ENCODE assay signal across 12 cellular contexts in genomic region chr3:152236741-152237140, GRCh38. TPM values are rescaled to one million over a fixed set of nuclear protein-coding genes. Genes with fewer than 3 reads are reported as not detected.
A peak's percentile ranks its signal among the peaks of the same experiment; 100 is the strongest.
DNase-seq lines count a peak whose midpoint lies in the region; ATAC-seq, FAIRE-seq and TF ChIP-seq lines count a peak whose summit lies in the region.
"Had no signal": no experiment of that assay in that cellular context is flagged by ENCODE, and none has a peak within 500 bp of the region (broad histone marks: within the 10 kb centered on the region; RNA-seq: fewer than 3 reads in every experiment).

No MANE protein-coding gene starts in this region.

- no peak for TF ChIP-seq RAD21 in GM12878 (IDR thresholded peaks at IDR 0.05; ENCODE audit: insufficient read depth, low read depth, low read length)

- RAD21 ChIA-PET in GM12878 (lab: Charles Lee; ENCODE audit: unreplicated experiment): interaction anchor here (1.5 kb wide), 1 partner anchor 165 kb away, joined by 4 read pairs; no protein-coding TSS in a partner anchor

- no peaks in the 10 kb centered on the region for H3K27me3 Mint-ChIP-seq in stimulated activated naive CD8-positive, alpha-beta T cell treated with anti-CD3 and anti-CD28 coated beads, Interleukin-15, Interleukin-2, amounts not matched to agents 100 ng/mL and 50 ng/mL, for 24 hours

- CTCF ChIA-PET in GM12878 (lab: Yijun Ruan, JAX): interaction anchor here (0.6 to 1.4 kb wide), 3 partner anchors 12 to 204 kb away, joined by 3 to 4 read pairs (median 3); no protein-coding TSS in a partner anchor

- no peaks in the 10 kb centered on the region for H4K20me1 ChIP-seq in GM12878 (ENCODE audit: control insufficient read depth, insufficient read depth)

- no peak overlapping the region for H3K4me3 ChIP-seq in GM12878

- no peak for DNase-seq in stimulated activated naive CD8-positive, alpha-beta T cell treated with anti-CD3 and anti-CD28 coated beads, Interleukin-15, Interleukin-2, amounts not matched to agents 100 U/mL and 50 U/mL, for 24 hours
- peak; percentile 72 to 96 for DNase-seq in NOMO-1 (lab: John Stamatoyannopoulos, UW; ENCODE audit: unreplicated experiment in 2 of 2)
- no peak for DNase-seq in GM12878 (ENCODE audit: low read depth, low spot score)
- no peak for DNase-seq in COR-L47 (lab: John Stamatoyannopoulos, UW)
- no peak for DNase-seq in HPDE6-E6E7 (ENCODE audit: extremely low spot score)
- no peak for DNase-seq in activated CD8-positive, alpha-beta memory T cell treated with anti-CD3 and anti-CD28 coated beads, Interleukin-2, amount 50 U/mL, for 4 hours
- DNase-seq: effector CD8-positive, alpha-beta T cell had no signal

- no peak overlapping the region for H2AFZ ChIP-seq in GM12878 (ENCODE audit: control insufficient read depth, low read depth, low read length)

- peaks cover 5% of the 10 kb centered on the region for H3K9me3 Mint-ChIP-seq in stimulated activated naive CD8-positive, alpha-beta T cell treated with anti-CD3 and anti-CD28 coated beads, Interleukin-15, Interleukin-2, amounts not matched to agents 100 ng/mL and 50 ng/mL, for 24 hours

- TF ChIP-seq CTCF in GM12878 (IDR thresholded peaks at IDR 0.05 in 2 of 3, conservative IDR thresholded peaks at IDR 0.05 in 1 of 3; ENCODE audit: control insufficient read depth in 2 of 3, extremely low read depth in 1 of 3, insufficient read depth in 1 of 3, low read depth in 3 of 3, low read length in 3 of 3): no peak

- H3K79me2 ChIP-seq in GM12878 (ENCODE audit: control insufficient read depth, insufficient read depth, low read length): no peaks in the 10 kb centered on the region

- peaks cover 2% of the 10 kb centered on the region for H3K9me3 ChIP-seq in GM12878 (replicated peaks; ENCODE audit: control insufficient read depth, insufficient read depth, low read length)

- SMC1A ChIA-PET in GM12878 (lab: Charles Lee; ENCODE audit: uncharacterized antibody, unreplicated experiment): interaction anchor here (1.0 to 1.9 kb wide), 9 partner anchors 9 to 207 kb away, joined by 3 to 5 read pairs (median 4); no protein-coding TSS in a partner anchor

- H3K4me1 ChIP-seq in GM12878 (ENCODE audit: control insufficient read depth, insufficient read depth, low read length): peaks cover 12% of the 10 kb centered on the region

- peak overlapping the region; percentile 93 for H3K27ac Mint-ChIP-seq in stimulated activated naive CD8-positive, alpha-beta T cell treated with anti-CD3 and anti-CD28 coated beads, Interleukin-15, Interleukin-2, amounts not matched to agents 100 ng/mL and 50 ng/mL, for 24 hours

- no peak overlapping the region for H3K4me2 ChIP-seq in GM12878 (ENCODE audit: control insufficient read depth, insufficient read depth)

- no peak for TF ChIP-seq EP300 in GM12878 (IDR thresholded peaks at IDR 0.05; ENCODE audit: borderline replicate concordance in 1 of 2, control insufficient read depth in 1 of 2, low read depth in 2 of 2, low read length in 2 of 2)

- 96% methylated on average over 1 of the region's 1 CpG for WGBS in GM12878 (ENCODE audit: insufficient coverage, insufficient replicate concordance, low lambda C conversion rate, missing lambda C conversion rate)

- BruUV-seq in GM12878 (replicated peaks; lab: Mats Ljungman, UMichigan): no TSS peak

- H3K36me3 Mint-ChIP-seq in stimulated activated naive CD8-positive, alpha-beta T cell treated with anti-CD3 and anti-CD28 coated beads, Interleukin-15, Interleukin-2, amounts not matched to agents 100 ng/mL and 50 ng/mL, for 24 hours (ENCODE audit: low read depth): peaks cover 11% of the 10 kb centered on the region

- in situ Hi-C loops in GM12878 (cut with MboI): no loop called here

- FAIRE-seq in GM12878 (lab: Jason Lieb, UNC): peak; percentile 27
- FAIRE-seq: GM12892 had no signal

- H3K27me3 ChIP-seq in GM12878 (replicated peaks in 1 of 2; ENCODE audit: control insufficient read depth in 2 of 2, insufficient read depth in 2 of 2, low read length in 1 of 2): no peaks in the 10 kb centered on the region

- no peak overlapping the region for H3K9ac ChIP-seq in GM12878 (ENCODE audit: control insufficient read depth, insufficient read depth, low read length)

- H3K4me3 Mint-ChIP-seq in stimulated activated naive CD8-positive, alpha-beta T cell treated with anti-CD3 and anti-CD28 coated beads, Interleukin-15, Interleukin-2, amounts not matched to agents 100 ng/mL and 50 ng/mL, for 24 hours: peak overlapping the region; percentile 74
- H3K4me3 Mint-ChIP-seq: neural crest cell had no signal

- TF ChIP-seq POLR2A in GM12878 (IDR thresholded peaks at IDR 0.05; ENCODE audit: low read depth, low read length): no peak

- H3K36me3 ChIP-seq in GM12878 (ENCODE audit: control insufficient read depth in 2 of 2, insufficient read depth in 2 of 2, low read length in 1 of 2): no peaks in the 10 kb centered on the region

- peaks cover 89% of the 10 kb centered on the region for H3K4me1 Mint-ChIP-seq in stimulated activated naive CD8-positive, alpha-beta T cell treated with anti-CD3 and anti-CD28 coated beads, Interleukin-15, Interleukin-2, amounts not matched to agents 100 ng/mL and 50 ng/mL, for 24 hours (ENCODE audit: low read depth)

- no peak for ATAC-seq in stimulated activated naive CD8-positive, alpha-beta T cell treated with anti-CD3 and anti-CD28 coated beads, Interleukin-15, Interleukin-2, amounts not matched to agents 100 U/mL and 50 U/mL, for 24 hours
- ATAC-seq in GM12878 (peak; percentile 55), GM18517 (IDR thresholded peaks at IDR 0.05; ENCODE audit: unreplicated experiment) (no peak)

- POLR2A ChIA-PET in GM12878 (lab: Charles Lee): no interaction called here

- no peak overlapping the region for H3K27ac ChIP-seq in GM12878 (ENCODE audit: control insufficient read depth, insufficient read depth)
- H3K27ac ChIP-seq: C4-2B had no signal

- intact Hi-C loops in GM12878 (cut with micrococcal nuclease; ENCODE audit: unreplicated experiment): no loop called here

TF ChIP-seq in GM12878, 131 proteins besides CTCF, POLR2A, EP300 and RAD21:
- TF ChIP-seq, protein P1, sequence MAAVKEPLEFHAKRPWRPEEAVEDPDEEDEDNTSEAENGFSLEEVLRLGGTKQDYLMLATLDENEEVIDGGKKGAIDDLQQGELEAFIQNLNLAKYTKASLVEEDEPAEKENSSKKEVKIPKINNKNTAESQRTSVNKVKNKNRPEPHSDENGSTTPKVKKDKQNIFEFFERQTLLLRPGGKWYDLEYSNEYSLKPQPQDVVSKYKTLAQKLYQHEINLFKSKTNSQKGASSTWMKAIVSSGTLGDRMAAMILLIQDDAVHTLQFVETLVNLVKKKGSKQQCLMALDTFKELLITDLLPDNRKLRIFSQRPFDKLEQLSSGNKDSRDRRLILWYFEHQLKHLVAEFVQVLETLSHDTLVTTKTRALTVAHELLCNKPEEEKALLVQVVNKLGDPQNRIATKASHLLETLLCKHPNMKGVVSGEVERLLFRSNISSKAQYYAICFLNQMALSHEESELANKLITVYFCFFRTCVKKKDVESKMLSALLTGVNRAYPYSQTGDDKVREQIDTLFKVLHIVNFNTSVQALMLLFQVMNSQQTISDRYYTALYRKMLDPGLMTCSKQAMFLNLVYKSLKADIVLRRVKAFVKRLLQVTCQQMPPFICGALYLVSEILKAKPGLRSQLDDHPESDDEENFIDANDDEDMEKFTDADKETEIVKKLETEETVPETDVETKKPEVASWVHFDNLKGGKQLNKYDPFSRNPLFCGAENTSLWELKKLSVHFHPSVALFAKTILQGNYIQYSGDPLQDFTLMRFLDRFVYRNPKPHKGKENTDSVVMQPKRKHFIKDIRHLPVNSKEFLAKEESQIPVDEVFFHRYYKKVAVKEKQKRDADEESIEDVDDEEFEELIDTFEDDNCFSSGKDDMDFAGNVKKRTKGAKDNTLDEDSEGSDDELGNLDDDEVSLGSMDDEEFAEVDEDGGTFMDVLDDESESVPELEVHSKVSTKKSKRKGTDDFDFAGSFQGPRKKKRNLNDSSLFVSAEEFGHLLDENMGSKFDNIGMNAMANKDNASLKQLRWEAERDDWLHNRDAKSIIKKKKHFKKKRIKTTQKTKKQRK (IDR thresholded peaks at IDR 0.05; ENCODE audit: low read depth, low read length): no peak
- TF ChIP-seq ATF7 (IDR thresholded peaks at IDR 0.05; ENCODE audit: low read depth): peak; percentile 93
- peak; percentile 66 for TF ChIP-seq SPI1 (IDR thresholded peaks at IDR 0.05; ENCODE audit: borderline replicate concordance, insufficient read depth, low read depth, low read length)

RNA-seq across cellular contexts. Expression of gene MBNL1, which starts 32.0 kb away (rescaled TPM):
- total RNA-seq in GM12878 (2013; cell fraction: nucleolus; rRNA removed): 485 and 489 TPM in 2 replicates
- total RNA-seq in GM12878 (2014; rRNA removed) (337 and 351 TPM in 2 replicates), GM12878 (2014; rRNA removed; fragmentation: Illumina TruSeq; extraction: Trizol) (218 TPM in 2 replicates), GM12878 (2021) (239 and 247 TPM in 2 replicates)
- polyA plus RNA-seq in GM12878 (2011; ENCODE audit: low read depth): 64.8 TPM
- polyA plus RNA-seq in GM12878 (2011; rRNA removed) (80.9 and 82.1 TPM in 2 replicates), GM12878 (2014; fragmentation: Illumina TruSeq; extraction: Trizol) (200 and 216 TPM in 2 replicates), GM12878 (2014; fragmentation: Nextera tagmentation; extraction: Ambion mirVana) (10 to 100 TPM; 59.6 to 73.3 TPM), GM12878 (2014; rRNA removed) (132 and 143 TPM in 2 replicates), GM12878 (2016; fragmentation: Nextera tagmentation; extraction: Ambion mirVana) (100 to 1,000 TPM; 141 to 146 TPM)
- polyA plus RNA-seq in GM12878 (2011; cell fraction: cytosol; rRNA removed): 104 and 129 TPM in 2 replicates
- polyA plus RNA-seq in GM12878 (2011; cell fraction: nucleus; rRNA removed): 52.1 and 62.2 TPM in 2 replicates
- polyA plus RNA-seq in GM12878 (2012): 94.4 and 94.6 TPM in 2 replicates
- 286 and 329 TPM in 2 replicates for polyA minus RNA-seq in GM12878 (2011; rRNA and poly(A)+ RNA removed)
- 138 and 193 TPM in 2 replicates for polyA minus RNA-seq in GM12878 (2011; cell fraction: cytosol; rRNA and poly(A)+ RNA removed)
- 137 and 215 TPM in 2 replicates for polyA minus RNA-seq in GM12878 (2011; cell fraction: nucleus; rRNA and poly(A)+ RNA removed)

Comparison
In these comparisons a context has a peak if more than half of its experiments do, and no peak if none do; other contexts are left out.
1. DNase-seq: peak in NOMO-1 (2 of 2); none in stimulated activated naive CD8-positive, alpha-beta T cell treated with anti-CD3 and anti-CD28 coated beads, Interleukin-15, Interleukin-2, amounts not matched to agents 100 U/mL and 50 U/mL, for 24 hours (single experiment), GM12878 (single experiment), COR-L47 (single experiment), HPDE6-E6E7 (single experiment) and activated CD8-positive, alpha-beta memory T cell treated with anti-CD3 and anti-CD28 coated beads, Interleukin-2, amount 50 U/mL, for 4 hours (single experiment).